ENCODE assay signal across 9 cellular contexts in genomic region chr18:66560092-66560491, GRCh38. TPM values are rescaled to one million over a fixed set of nuclear protein-coding genes. Genes with fewer than 3 reads are reported as not detected.
DNase-seq lines count a peak whose midpoint lies in the region; ATAC-seq and TF ChIP-seq lines count a peak whose summit lies in the region.
"Had no signal": no experiment of that assay in that cellular context is flagged by ENCODE, and none has a peak within 500 bp of the region (broad histone marks: within the 10 kb centered on the region; RNA-seq: fewer than 3 reads in every experiment).

No MANE protein-coding gene starts in this region.

- H3K27me3 ChIP-seq in GM23248 (replicated peaks; ENCODE audit: insufficient read depth), result no peaks in the 10 kb centered on the region
- no peaks in the 10 kb centered on the region for H3K27me3 ChIP-seq in mammary epithelial cell (ENCODE audit: insufficient read depth, low read length)
- H3K27me3 ChIP-seq: neutrophil had no signal

- CTCF ChIA-PET in mammary epithelial cell (lab: Charles Lee; ENCODE audit: low non-redundant PET), result interaction anchor here (0.8 kb wide), 2 partner anchors 189 to 312 kb away, joined by 5 read pairs; no protein-coding TSS in a partner anchor

- H3K36me3 Mint-ChIP-seq in nephron progenitor cell (ENCODE audit: low read depth), result no peaks in the 10 kb centered on the region
- H3K36me3 Mint-ChIP-seq in effector memory CD8-positive, alpha-beta T cell (ENCODE audit: insufficient read depth), result no peaks in the 10 kb centered on the region

- 20 to 23% methylated on average over 4 of the region's 4 CpGs for WGBS in GM23248 (ENCODE audit: low coverage in 1 of 2, low lambda C conversion rate in 2 of 2, missing lambda C conversion rate in 2 of 2), 2 experiments
- 50% methylated on average over 4 of the region's 4 CpGs for WGBS in mammary epithelial cell (ENCODE audit: low coverage, missing lambda C conversion rate)

- H2AFZ ChIP-seq in GM23248, result no peak overlapping the region
- H2AFZ ChIP-seq in mammary epithelial cell (ENCODE audit: low read depth, low read length), result no peak overlapping the region

- dilution Hi-C loops in mammary epithelial cell (cut with HindIII; ENCODE audit: low sequenced_read_pairs), result no loop called here

- in situ Hi-C loops in GM23248 (cut with MboI) (no loop called here), mammary epithelial cell (cut with MboI; ENCODE audit: low sequenced_read_pairs in 2 of 2) (no loop called here)

- no peaks in the 10 kb centered on the region for H3K9me2 ChIP-seq in GM23248 (ENCODE audit: insufficient read depth)

- BruUV-seq in mammary epithelial cell (replicated peaks; lab: Mats Ljungman, UMichigan), result no TSS peak

- TF ChIP-seq CTCF in mammary epithelial cell (conservative IDR thresholded peaks at IDR 0.05 in 1 of 2, IDR thresholded peaks at IDR 0.05 in 1 of 2; ENCODE audit: extremely low read depth in 1 of 2, insufficient read depth in 1 of 2, low read depth in 1 of 2, low read length in 2 of 2) (peak; percentile 34 to 61), nephron progenitor cell (IDR thresholded peaks at IDR 0.05) (peak; percentile 43)

- no peak overlapping the region for H3K27ac Mint-ChIP-seq in nephron progenitor cell
- no peak overlapping the region for H3K27ac Mint-ChIP-seq in effector memory CD8-positive, alpha-beta T cell

- H3K4me3 ChIP-seq in GM23248, result no peak overlapping the region
- H3K4me3 ChIP-seq in mammary epithelial cell (replicated peaks in 1 of 3; ENCODE audit: insufficient read depth in 1 of 3, low read depth in 2 of 3, low read length in 3 of 3), result no peak overlapping the region

- no peaks in the 10 kb centered on the region for H3K27me3 Mint-ChIP-seq in nephron progenitor cell (ENCODE audit: low read depth, poor library complexity)
- no peaks in the 10 kb centered on the region for H3K27me3 Mint-ChIP-seq in effector memory CD8-positive, alpha-beta T cell

- H3K36me3 ChIP-seq in GM23248 (ENCODE audit: low read depth), result no peaks in the 10 kb centered on the region
- H3K36me3 ChIP-seq in mammary epithelial cell (ENCODE audit: insufficient read depth, low read length), result no peaks in the 10 kb centered on the region
- H3K36me3 ChIP-seq: neutrophil had no signal

- H3K4me1 ChIP-seq in GM23248 (ENCODE audit: insufficient read depth) (no peaks in the 10 kb centered on the region), mammary epithelial cell (ENCODE audit: insufficient read depth, low read length) (no peaks in the 10 kb centered on the region)

- no peaks in the 10 kb centered on the region for H3K79me2 ChIP-seq in GM23248 (ENCODE audit: insufficient read depth)
- no peaks in the 10 kb centered on the region for H3K79me2 ChIP-seq in mammary epithelial cell (ENCODE audit: insufficient read depth, low read length)

- H3K4me2 ChIP-seq in GM23248 (ENCODE audit: unreplicated experiment), result no peak overlapping the region
- no peak overlapping the region for H3K4me2 ChIP-seq in mammary epithelial cell (ENCODE audit: insufficient read depth, low read depth, low read length)

- intact Hi-C loops in mammary epithelial cell (cut with micrococcal nuclease), result loop anchor here (1.0 to 5.0 kb wide), 3 partner anchors 189 to 642 kb away; no protein-coding TSS in a partner anchor

- no peaks in the 10 kb centered on the region for H3K4me1 Mint-ChIP-seq in nephron progenitor cell
- H3K4me1 Mint-ChIP-seq in effector memory CD8-positive, alpha-beta T cell (ENCODE audit: low read depth in 2 of 2), result no peaks in the 10 kb centered on the region

- H3K9ac ChIP-seq in GM23248 (no peak overlapping the region), mammary epithelial cell (ENCODE audit: insufficient read depth, low read length) (no peak overlapping the region)

- H3K9me3 ChIP-seq in GM23248 (ENCODE audit: low read depth) (no peaks in the 10 kb centered on the region), mammary epithelial cell (replicated peaks; ENCODE audit: insufficient read depth, low read length) (no peaks in the 10 kb centered on the region)
- H3K9me3 ChIP-seq: neutrophil had no signal

- no peak overlapping the region for H3K4me3 Mint-ChIP-seq in nephron progenitor cell
- H3K4me3 Mint-ChIP-seq in effector memory CD8-positive, alpha-beta T cell, result no peak overlapping the region

- H3F3A ChIP-seq in GM23248 (ENCODE audit: insufficient read depth), result no peaks in the 10 kb centered on the region

- no peak for ATAC-seq in HG03095 (IDR thresholded peaks at IDR 0.05; ENCODE audit: unreplicated experiment)
- no peak for ATAC-seq in effector memory CD8-positive, alpha-beta T cell (replicated peaks)

- H3K9me3 Mint-ChIP-seq in nephron progenitor cell, result no peaks in the 10 kb centered on the region
- no peaks in the 10 kb centered on the region for H3K9me3 Mint-ChIP-seq in effector memory CD8-positive, alpha-beta T cell

- DNase-seq in GM23248 (peak; percentile 9), NCI-H2107 treated with DMSO at 0.1 percent for 48 hours (lab: John Stamatoyannopoulos, UW; ENCODE audit: unreplicated experiment) (peak; percentile 49), mammary epithelial cell (peak; percentile 49), nephron progenitor cell (no peak), HCEC 1CT (no peak)
- DNase-seq in activated CD4-positive, alpha-beta T cell treated with anti-CD3 and anti-CD28 coated beads for 48 hours, result no peak
- DNase-seq in effector memory CD8-positive, alpha-beta T cell, result no peak

- H4K20me1 ChIP-seq in GM23248 (ENCODE audit: insufficient read depth) (no peaks in the 10 kb centered on the region), mammary epithelial cell (ENCODE audit: insufficient read depth, low read length) (no peaks in the 10 kb centered on the region)

- H3K27ac ChIP-seq in GM23248 (no peak overlapping the region), mammary epithelial cell (ENCODE audit: insufficient read depth, low read depth, low read length) (no peak overlapping the region)
- H3K27ac ChIP-seq: neutrophil had no signal

RNA-seq across cellular contexts. Expression of gene CDH19, which starts 43.8 kb away (rescaled TPM):
- total RNA-seq in GM23248 (2014; rRNA removed; shearing (Covaris generic)), result not detected in 2 replicates
- polyA plus RNA-seq in GM23248 (2016; fragmentation: Nextera tagmentation; extraction: Ambion mirVana) (not detected in 2 replicates), mammary epithelial cell (not detected)
- 1 to 10 TPM in 1 of 2 donors, not detected in 1; 1.5 TPM for total RNA-seq in mammary epithelial cell
- polyA minus RNA-seq in mammary epithelial cell, result not detected

Comparison
In these comparisons a context has a peak if more than half of its experiments do, and no peak if none do; other contexts are left out.
1. DNase-seq: peak in GM23248 (single experiment), NCI-H2107 treated with DMSO at 0.1 percent for 48 hours (single experiment) and mammary epithelial cell (single experiment); none in nephron progenitor cell (single experiment), HCEC 1CT (single experiment), activated CD4-positive, alpha-beta T cell treated with anti-CD3 and anti-CD28 coated beads for 48 hours (single experiment) and effector memory CD8-positive, alpha-beta T cell (0 of 3).